16 cellular contexts compared by ENCODE assay signal in genomic region chr6:32953775-32954174, GRCh38. TPM values are rescaled to one million over a fixed set of nuclear protein-coding genes. Genes with fewer than 3 reads are reported as not detected.
DNase-seq lines count a peak whose midpoint lies in the region; ATAC-seq and TF ChIP-seq lines count a peak whose summit lies in the region.
"Had no signal": no experiment of that assay in that cellular context is flagged by ENCODE, and none has a peak within 500 bp of the region (broad histone marks: within the 10 kb centered on the region; RNA-seq: fewer than 3 reads in every experiment).

No MANE protein-coding gene starts in this region.

- H3K4me3 ChIP-seq in left ventricle myocardium inferior (no peak overlapping the region), stomach (no peak overlapping the region)

- TF ChIP-seq CTCF in left ventricle myocardium inferior (IDR thresholded peaks at IDR 0.05; ENCODE audit: borderline replicate concordance) (no peak), stomach (IDR thresholded peaks at IDR 0.05) (no peak)

- H3K27ac ChIP-seq in left ventricle myocardium inferior (replicated peaks) (peak overlapping the region; percentile 86), stomach (peak overlapping the region in 2 of 5 donors; percentile 84 to 90)
- H3K27ac ChIP-seq: brain microvascular endothelial cell, epithelial cell of prostate had no signal

- H3K36me3 ChIP-seq in left ventricle myocardium inferior (no peaks in the 10 kb centered on the region), stomach (peaks cover 0 to 14% (median 5%) of the 10 kb centered on the region in 4 donors)
- H3K36me3 ChIP-seq: brain microvascular endothelial cell had no signal

- intact Hi-C loops in left ventricle myocardium inferior (cut with micrococcal nuclease) (no loop called here), Right ventricle myocardium superior (cut with DNase I) (no loop called here), stomach (cut with DNase I; ENCODE audit: low total_unique reads) (no loop called here)

- H3K36me3 Mint-ChIP-seq in T-helper 17 cell (ENCODE audit: low read depth) (peaks cover 3% of the 10 kb centered on the region), naive B cell (peaks cover 16 to 28% of the 10 kb centered on the region in 2 donors)

- no peaks in the 10 kb centered on the region for H3K9me3 Mint-ChIP-seq in naive B cell
- H3K9me3 Mint-ChIP-seq: activated naive CD4-positive, alpha-beta T cell treated with anti-CD3 and anti-CD28 coated beads for 36 hours; T-helper 1 cell treated with Interleukin-12 subunit alpha and Interleukin-12 subunit beta and Interleukin-4 antibody, amounts not matched to agents 30 μg/mL and 1 μg/mL, for 36 hours had no signal

- H3K27ac Mint-ChIP-seq in T-helper 17 cell: peak overlapping the region; percentile 86
- H3K27ac Mint-ChIP-seq in naive B cell: peak overlapping the region; percentile 98 to 99 (median 99)

- 56 to 70% (median 66%) methylated on average over 4 of the region's 4 CpGs for WGBS in stomach, 5 donors

- TF ChIP-seq EP300 in stomach (IDR thresholded peaks at IDR 0.05): no peak

- TF ChIP-seq POLR2A in stomach (IDR thresholded peaks at IDR 0.05): no peak

- H3K9me3 ChIP-seq in left ventricle myocardium inferior (replicated peaks): no peaks in the 10 kb centered on the region
- H3K9me3 ChIP-seq in T-helper 17 cell (ENCODE audit: control insufficient read depth, low read length, poor library complexity, severe bottlenecking): no peaks in the 10 kb centered on the region
- no peaks in the 10 kb centered on the region for H3K9me3 ChIP-seq in stomach
- H3K9me3 ChIP-seq: Caco-2 had no signal

- H3K4me3 Mint-ChIP-seq in T-helper 17 cell (peak overlapping the region; percentile 83), naive B cell (peak overlapping the region; percentile 97 to 100 (median 99))
- H3K4me3 Mint-ChIP-seq: T-helper 1 cell treated with Interleukin-12 subunit alpha and Interleukin-12 subunit beta and Interleukin-4 antibody, amounts not matched to agents 30 μg/mL and 1 μg/mL, for 36 hours had no signal

- no peak for DNase-seq in left ventricle myocardium inferior
- DNase-seq in Right ventricle myocardium superior: no peak
- no peak for DNase-seq in T-helper 17 cell
- no peak for DNase-seq in naive B cell
- DNase-seq in DMS153 treated with DMSO at 0.1 percent for 48 hours (lab: John Stamatoyannopoulos, UW; ENCODE audit: unreplicated experiment): no peak
- DNase-seq in GDM1 (lab: John Stamatoyannopoulos, UW): no peak
- no peak for DNase-seq in GOT3 (lab: John Stamatoyannopoulos, UW)
- no peak for DNase-seq in stomach
- DNase-seq: activated naive CD4-positive, alpha-beta T cell treated with anti-CD3 and anti-CD28 coated beads for 36 hours; NCI-H187 had no signal

- ATAC-seq in Right ventricle myocardium superior (ENCODE audit: poor library complexity) (no peak), T-helper 17 cell (no peak), naive B cell (ENCODE audit: low read depth in 2 of 2) (no peak)

- no peaks in the 10 kb centered on the region for H3K27me3 ChIP-seq in left ventricle myocardium inferior (ENCODE audit: low read depth)
- H3K27me3 ChIP-seq in stomach: no peaks in the 10 kb centered on the region
- H3K27me3 ChIP-seq: brain microvascular endothelial cell had no signal

- H3K4me1 Mint-ChIP-seq in T-helper 17 cell (peaks cover 40% of the 10 kb centered on the region), naive B cell (peaks cover 74 to 85% (median 76%) of the 10 kb centered on the region in 3 donors)

- H3K4me1 ChIP-seq in left ventricle myocardium inferior (peaks cover 22% of the 10 kb centered on the region), stomach (peaks cover 0 to 48% (median 14%) of the 10 kb centered on the region in 4 donors)
- H3K4me1 ChIP-seq: Caco-2 had no signal

- H3K27me3 Mint-ChIP-seq in T-helper 17 cell: no peaks in the 10 kb centered on the region
- no peaks in the 10 kb centered on the region for H3K27me3 Mint-ChIP-seq in naive B cell

RNA-seq across cellular contexts. Expression of gene HLA-DMA, which starts 0.9 kb away (rescaled TPM):
- total RNA-seq in left ventricle myocardium inferior: 15.8 TPM
- 16.3 TPM for total RNA-seq in Right ventricle myocardium superior
- total RNA-seq in T-helper 17 cell: 10 to 100 TPM; 20.9 to 23.4 TPM
- polyA plus RNA-seq in naive B cell (ENCODE audit: low read depth in 6 of 6): 1,000 to 10,000 TPM; 1,101 to 1,557 (median 1,371) TPM
- 100 to 1,000 TPM in 1 of 5 donors, 10 to 100 TPM in 2, 1 to 10 TPM in 1, under 1 TPM in 1; 0.87 to 129 (median 34.4) TPM for total RNA-seq in stomach
- polyA plus RNA-seq in stomach: 10 to 100 TPM; 15.1 to 93.2 (median 30.0) TPM

RNA-seq across cellular contexts. Expression of gene HLA-DMB, which starts 12.9 kb away (rescaled TPM):
- 9.1 TPM for total RNA-seq in left ventricle myocardium inferior
- total RNA-seq in Right ventricle myocardium superior: 10.4 TPM
- 10 to 100 TPM; 11.1 to 23.3 TPM for total RNA-seq in T-helper 17 cell
- polyA plus RNA-seq in naive B cell (ENCODE audit: low read depth in 6 of 6): 1,000 to 10,000 TPM; 1,171 to 1,354 (median 1,198) TPM
- total RNA-seq in stomach: 10 to 100 TPM in 2 of 5 donors, 1 to 10 TPM in 2, not detected in 1; 7.6 to 27.1 (median 13.4) TPM
- polyA plus RNA-seq in stomach: 10 to 100 TPM in 2 of 3 donors, 1 to 10 TPM in 1; 8.1 to 25.3 (median 11.8) TPM
- total RNA-seq: Caco-2 had no signal

RNA-seq across cellular contexts. Expression of gene BRD2, which starts 14.6 kb away (rescaled TPM):
- total RNA-seq in left ventricle myocardium inferior (63.4 TPM), Right ventricle myocardium superior (62.6 TPM), T-helper 17 cell (100 to 1,000 TPM; 409 to 459 TPM), stomach (100 to 1,000 TPM; 111 to 538 (median 190) TPM)
- polyA plus RNA-seq in naive B cell (ENCODE audit: low read depth in 6 of 6) (100 to 1,000 TPM in 1 of 6 donors, 10 to 100 TPM in 5; 26.9 to 148 (median 48.5) TPM), stomach (10 to 100 TPM; 70.7 to 78.7 (median 74.4) TPM)

RNA-seq across cellular contexts. Expression of gene HLA-DOA, which starts 55.6 kb away (rescaled TPM):
- total RNA-seq in left ventricle myocardium inferior (1.8 TPM), Right ventricle myocardium superior (1.2 TPM), T-helper 17 cell (1 to 10 TPM; 2.6 to 5.1 TPM), stomach (1 to 10 TPM in 2 of 5 donors, under 1 TPM in 2, not detected in 1; 0.45 to 3.9 (median 1.9) TPM)
- polyA plus RNA-seq in naive B cell (ENCODE audit: low read depth in 6 of 6) (100 to 1,000 TPM; 219 to 598 (median 388) TPM), stomach (1 to 10 TPM in 1 of 3 donors, under 1 TPM in 2; 0.62 to 2.1 (median 0.92) TPM)
- total RNA-seq: Caco-2, dermis blood vessel endothelial cell, glomerular endothelial cell had no signal
